In genomic region chr6:34384305-34385153, GRCh38 we compare ENCODE assay signal across 16 cellular contexts. TPM values are rescaled to one million over a fixed set of nuclear protein-coding genes. Genes with fewer than 3 reads are reported as not detected.
DNase-seq lines count a peak whose midpoint lies in the region; ATAC-seq and TF ChIP-seq lines count a peak whose summit lies in the region.
"Had no signal": no experiment of that assay in that cellular context is flagged by ENCODE, and none has a peak within 500 bp of the region (broad histone marks: within the 10 kb centered on the region; RNA-seq: fewer than 3 reads in every experiment).

No MANE protein-coding gene starts in this region.

- no peaks in the 10 kb centered on the region for H3K9me3 Mint-ChIP-seq in activated T-helper 17 cell treated with anti-CD3 and anti-CD28 coated beads, Interleukin-2, amount 50 U/mL, for 72 hours
- H3K9me3 Mint-ChIP-seq: stimulated activated naive CD8-positive, alpha-beta T cell treated with anti-CD3 and anti-CD28 coated beads, Interleukin-15, Interleukin-2, amounts not matched to agents 100 ng/mL and 50 ng/mL, for 24 hours had no signal

- H3K4me3 Mint-ChIP-seq in activated T-helper 17 cell treated with anti-CD3 and anti-CD28 coated beads, Interleukin-2, amount 50 U/mL, for 72 hours, result no peak overlapping the region
- H3K4me3 Mint-ChIP-seq: stimulated activated naive CD8-positive, alpha-beta T cell treated with anti-CD3 and anti-CD28 coated beads, Interleukin-15, Interleukin-2, amounts not matched to agents 100 ng/mL and 50 ng/mL, for 24 hours had no signal

- H3K4me1 Mint-ChIP-seq in activated T-helper 17 cell treated with anti-CD3 and anti-CD28 coated beads, Interleukin-2, amount 50 U/mL, for 72 hours, result peaks cover 22% of the 10 kb centered on the region

- H3K27me3 Mint-ChIP-seq in activated T-helper 17 cell treated with anti-CD3 and anti-CD28 coated beads, Interleukin-2, amount 50 U/mL, for 72 hours, result no peaks in the 10 kb centered on the region
- H3K27me3 Mint-ChIP-seq: stimulated activated naive CD8-positive, alpha-beta T cell treated with anti-CD3 and anti-CD28 coated beads, Interleukin-15, Interleukin-2, amounts not matched to agents 100 ng/mL and 50 ng/mL, for 24 hours had no signal

- ATAC-seq in Right ventricle myocardium inferior (peak; percentile 42), omental fat pad (ENCODE audit: low FRiP score) (peak; percentile 61), upper lobe of left lung (ENCODE audit: low FRiP score in 2 of 2) (peak in 1 of 2 donors; percentile 60)
- ATAC-seq in activated T-helper 17 cell treated with anti-CD3 and anti-CD28 coated beads, Interleukin-2, amount 50 U/mL, for 72 hours (replicated peaks), result no peak
- ATAC-seq: A549, foreskin keratinocyte had no signal

- H3K36me3 ChIP-seq in upper lobe of left lung, result no peaks in the 10 kb centered on the region

- no peaks in the 10 kb centered on the region for H3K9me3 ChIP-seq in upper lobe of left lung
- H3K9me3 ChIP-seq: A549 had no signal

- TF ChIP-seq CTCF in dorsolateral prefrontal cortex (IDR thresholded peaks at IDR 0.05 in 54 of 56, conservative IDR thresholded peaks at IDR 0.05 in 2 of 56; ENCODE audit: low read depth in 1 of 56, partially characterized antibody in 56 of 56) (no peak), omental fat pad (IDR thresholded peaks at IDR 0.05) (no peak), upper lobe of left lung (IDR thresholded peaks at IDR 0.05) (no peak)

- no peak for DNase-seq in Right ventricle myocardium inferior (ENCODE audit: missing footprints)
- no peak for DNase-seq in cardiac septum (ENCODE audit: low spot score)
- DNase-seq in dorsolateral prefrontal cortex, result no peak
- no peak for DNase-seq in omental fat pad (ENCODE audit: low spot score)
- no peak for DNase-seq in upper lobe of left lung
- DNase-seq in NOMO-1 (lab: John Stamatoyannopoulos, UW; ENCODE audit: unreplicated experiment in 2 of 2), result no peak
- no peak for DNase-seq in SKM-1 treated with dmso at 0.1 percent for 144 hours (lab: John Stamatoyannopoulos, UW; ENCODE audit: unreplicated experiment)
- DNase-seq: activated CD8-positive, alpha-beta memory T cell treated with anti-CD3 and anti-CD28 coated beads, Interleukin-2, amount 50 U/mL, for 48 hours; Calu3; foreskin keratinocyte; islet precursor cell; NCI-H345 had no signal

- H3K27me3 ChIP-seq in dorsolateral prefrontal cortex (no peaks in the 10 kb centered on the region), upper lobe of left lung (no peaks in the 10 kb centered on the region)
- H3K27me3 ChIP-seq: foreskin keratinocyte had no signal

- H3K27ac Mint-ChIP-seq in activated T-helper 17 cell treated with anti-CD3 and anti-CD28 coated beads, Interleukin-2, amount 50 U/mL, for 72 hours, result no peak overlapping the region
- H3K27ac Mint-ChIP-seq: stimulated activated naive CD8-positive, alpha-beta T cell treated with anti-CD3 and anti-CD28 coated beads, Interleukin-15, Interleukin-2, amounts not matched to agents 100 ng/mL and 50 ng/mL, for 24 hours had no signal

- intact Hi-C loops in Right ventricle myocardium inferior (cut with DNase I), result no loop called here
- intact Hi-C loops in cardiac septum (cut with DNase I), result no loop called here
- intact Hi-C loops in dorsolateral prefrontal cortex (cut with DNase I), result no loop called here

- no peak for TF ChIP-seq EP300 in upper lobe of left lung (IDR thresholded peaks at IDR 0.05)

- H3K4me3 ChIP-seq in dorsolateral prefrontal cortex (peak overlapping the region in 12 of 59 donors; percentile 0 to 31 (median 12)), upper lobe of left lung (no peak overlapping the region)
- H3K4me3 ChIP-seq: A549, HAP-1 had no signal

- H3K4me1 ChIP-seq in upper lobe of left lung, result peaks cover 19 to 35% (median 20%) of the 10 kb centered on the region in 4 donors
- H3K4me1 ChIP-seq: foreskin keratinocyte had no signal

- TF ChIP-seq POLR2A in upper lobe of left lung (IDR thresholded peaks at IDR 0.05), result no peak

- 79 to 87% methylated on average over 6 of the region's 6 CpGs for WGBS in upper lobe of left lung, 2 donors

- peaks cover 8% of the 10 kb centered on the region for H3K36me3 Mint-ChIP-seq in activated T-helper 17 cell treated with anti-CD3 and anti-CD28 coated beads, Interleukin-2, amount 50 U/mL, for 72 hours (ENCODE audit: low read depth)

- H3K27ac ChIP-seq in dorsolateral prefrontal cortex (peak overlapping the region; percentile 25 to 97 (median 83)), upper lobe of left lung (peak overlapping the region; percentile 8 to 52 (median 40))
- H3K27ac ChIP-seq: foreskin keratinocyte had no signal

RNA-seq across cellular contexts. Expression of gene NUDT3, which starts 7.9 kb away (rescaled TPM):
- total RNA-seq in Right ventricle myocardium inferior (47.6 TPM), cardiac septum (38.2 TPM), dorsolateral prefrontal cortex (100 to 1,000 TPM; 107 to 239 (median 169) TPM), omental fat pad (10 to 100 TPM; 21.3 to 46.0 (median 28.5) TPM), upper lobe of left lung (10 to 100 TPM; 15.1 to 32.7 (median 26.0) TPM)
- total RNA-seq in activated T-helper 17 cell treated with anti-CD3 and anti-CD28 coated beads, Interleukin-2, amount 50 U/mL, for 72 hours, result 10 to 100 TPM in 1 of 2 donors, 1 to 10 TPM in 1; 7.9 to 12.8 TPM

RNA-seq across cellular contexts. Expression of gene RPS10, which starts 41.3 kb away (rescaled TPM):
- total RNA-seq in Right ventricle myocardium inferior (718 TPM), cardiac septum (542 TPM), dorsolateral prefrontal cortex (100 to 1,000 TPM; 315 to 608 (median 413) TPM), omental fat pad (1,000 to 10,000 TPM; 1,698 to 2,828 (median 2,343) TPM), upper lobe of left lung (1,000 to 10,000 TPM in 4 of 6 donors, 100 to 1,000 TPM in 2; 383 to 1,975 (median 1,074) TPM)
- total RNA-seq in activated T-helper 17 cell treated with anti-CD3 and anti-CD28 coated beads, Interleukin-2, amount 50 U/mL, for 72 hours, result 1,000 to 10,000 TPM; 2,080 to 2,467 TPM
